ENCODE assay signal across 8 cellular contexts in the genomic region with DNA sequence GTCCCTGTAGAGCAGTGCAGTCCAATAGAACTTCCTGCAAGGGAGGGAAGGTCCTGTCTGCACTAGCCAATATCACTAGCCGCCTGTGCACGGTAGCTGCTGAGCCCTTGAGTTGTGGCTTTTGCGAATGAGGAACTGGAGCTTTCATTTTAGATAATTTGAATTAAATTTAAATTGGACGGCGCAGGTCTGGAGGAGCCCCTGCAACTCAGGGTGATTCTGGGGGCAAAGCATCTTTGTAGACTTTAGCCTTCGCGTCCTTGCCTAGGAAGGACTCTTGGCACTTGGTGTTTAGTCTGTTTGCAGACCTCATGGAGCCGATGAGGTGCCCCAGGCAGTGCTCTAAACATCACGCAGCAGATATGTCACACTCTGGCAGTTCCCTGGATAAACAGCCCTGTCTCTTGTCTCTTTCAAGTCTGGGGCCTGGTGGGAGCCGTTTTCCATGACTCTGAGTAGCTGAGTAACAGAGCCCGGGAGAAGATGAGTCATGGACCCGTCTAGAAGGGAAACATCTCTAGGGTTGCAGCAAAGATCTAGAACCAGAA.
DNase-seq lines count a peak whose midpoint lies in the region; ATAC-seq and TF ChIP-seq lines count a peak whose summit lies in the region.

No MANE protein-coding gene starts in this region.

- H3K27ac Mint-ChIP-seq in stimulated activated naive CD8-positive, alpha-beta T cell treated with anti-CD3 and anti-CD28 coated beads, Interleukin-15, Interleukin-2, amounts not matched to agents 100 ng/mL and 50 ng/mL, for 24 hours: peak overlapping the region; percentile 75
- H3K27ac Mint-ChIP-seq in immature natural killer cell: peak overlapping the region in 1 of 6 donors; percentile 22

- H3K9me3 Mint-ChIP-seq in stimulated activated naive CD8-positive, alpha-beta T cell treated with anti-CD3 and anti-CD28 coated beads, Interleukin-15, Interleukin-2, amounts not matched to agents 100 ng/mL and 50 ng/mL, for 24 hours: no peaks in the 10 kb centered on the region
- no peaks in the 10 kb centered on the region for H3K9me3 Mint-ChIP-seq in immature natural killer cell

- in situ Hi-C loops in ACHN (cut with HindIII; ENCODE audit: low pct_ligation_motif_present, low pct_unique_long_range_greater_than_20kb, low sequenced_read_pairs): no loop called here

- peaks cover 17% of the 10 kb centered on the region for H3K36me3 Mint-ChIP-seq in stimulated activated naive CD8-positive, alpha-beta T cell treated with anti-CD3 and anti-CD28 coated beads, Interleukin-15, Interleukin-2, amounts not matched to agents 100 ng/mL and 50 ng/mL, for 24 hours (ENCODE audit: low read depth)
- H3K36me3 Mint-ChIP-seq in immature natural killer cell: peaks cover 3 to 8% (median 8%) of the 10 kb centered on the region in 3 donors

- H3K4me3 Mint-ChIP-seq in stimulated activated naive CD8-positive, alpha-beta T cell treated with anti-CD3 and anti-CD28 coated beads, Interleukin-15, Interleukin-2, amounts not matched to agents 100 ng/mL and 50 ng/mL, for 24 hours: no peak overlapping the region
- H3K4me3 Mint-ChIP-seq in immature natural killer cell: no peak overlapping the region

- H3K4me1 Mint-ChIP-seq in stimulated activated naive CD8-positive, alpha-beta T cell treated with anti-CD3 and anti-CD28 coated beads, Interleukin-15, Interleukin-2, amounts not matched to agents 100 ng/mL and 50 ng/mL, for 24 hours (ENCODE audit: low read depth): peaks cover 43% of the 10 kb centered on the region
- H3K4me1 Mint-ChIP-seq in immature natural killer cell: peaks cover 0 to 13% of the 10 kb centered on the region in 2 donors

- DNase-seq in ACHN (peak; percentile 59), RKO (ENCODE audit: low spot score) (peak; percentile 27), fibroblast of villous mesenchyme (ENCODE audit: low read depth) (peak; percentile 73), D341Med (ENCODE audit: low spot score) (no peak), immature natural killer cell (no peak)

- TF ChIP-seq CTCF in fibroblast of villous mesenchyme (IDR thresholded peaks at IDR 0.05; ENCODE audit: insufficient read depth, low read depth, low read length): no peak

- ATAC-seq in GM18867 (IDR thresholded peaks at IDR 0.05; ENCODE audit: unreplicated experiment) (peak; percentile 81), HG03045 (IDR thresholded peaks at IDR 0.05; ENCODE audit: unreplicated experiment) (peak; percentile 56)

- no peak overlapping the region for H3K4me3 ChIP-seq in fibroblast of villous mesenchyme (ENCODE audit: low read depth, low read length)

- no peaks in the 10 kb centered on the region for H3K27me3 Mint-ChIP-seq in stimulated activated naive CD8-positive, alpha-beta T cell treated with anti-CD3 and anti-CD28 coated beads, Interleukin-15, Interleukin-2, amounts not matched to agents 100 ng/mL and 50 ng/mL, for 24 hours
- H3K27me3 Mint-ChIP-seq in immature natural killer cell (ENCODE audit: low read depth in 3 of 3): peaks cover 3 to 7% (median 5%) of the 10 kb centered on the region in 3 donors

Comparison
In these comparisons a context has a peak if more than half of its experiments do, and no peak if none do; other contexts are left out.
1. DNase-seq: peak in ACHN (single experiment), RKO (single experiment) and fibroblast of villous mesenchyme (single experiment); none in D341Med (single experiment) and immature natural killer cell (0 of 3).